Comparison of ENCODE assay signal across 16 cellular contexts in the genomic region with DNA sequence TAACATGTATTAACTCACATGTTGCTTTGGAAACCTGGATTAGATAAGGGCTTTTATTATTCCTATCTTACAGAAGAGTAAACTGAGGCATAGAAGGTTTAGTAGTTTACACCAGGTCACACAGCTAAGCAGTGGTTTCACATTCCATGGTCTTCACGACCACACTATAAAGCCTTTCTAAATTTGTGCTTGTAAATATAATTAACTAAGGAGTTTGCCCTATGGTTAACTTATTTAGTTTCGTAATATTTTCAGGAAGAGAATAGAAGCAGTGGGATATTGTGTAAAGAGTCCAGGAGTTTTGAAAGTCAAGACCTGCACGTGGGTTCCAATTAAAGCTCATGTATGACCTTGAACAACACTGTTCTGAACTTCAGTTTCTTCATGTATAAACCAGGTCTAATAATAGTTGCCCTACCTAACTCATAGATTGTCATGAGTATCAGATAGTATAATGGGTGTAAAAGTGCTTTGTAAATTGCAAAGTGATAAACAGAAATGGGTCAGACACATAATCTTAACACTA. TPM values are rescaled to one million over a fixed set of nuclear protein-coding genes. Genes with fewer than 3 reads are reported as not detected.
DNase-seq lines count a peak whose midpoint lies in the region; ATAC-seq, FAIRE-seq and TF ChIP-seq lines count a peak whose summit lies in the region.
"Had no signal": no experiment of that assay in that cellular context is flagged by ENCODE, and none has a peak within 500 bp of the region (broad histone marks: within the 10 kb centered on the region; RNA-seq: fewer than 3 reads in every experiment).

No MANE protein-coding gene starts in this region.

- H3K9me3 ChIP-seq in A549, result no peaks in the 10 kb centered on the region
- no peaks in the 10 kb centered on the region for H3K9me3 ChIP-seq in PC-9 (ENCODE audit: insufficient read depth, low read depth)
- H3K9me3 ChIP-seq in heart left ventricle, result no peaks in the 10 kb centered on the region
- H3K9me3 ChIP-seq: uterus had no signal

- no peaks in the 10 kb centered on the region for H3K36me3 Mint-ChIP-seq in GM23338 (ENCODE audit: low read depth)

- FAIRE-seq in A549 (lab: Jason Lieb, UNC), result no peak
- FAIRE-seq: islet of Langerhans had no signal

- H3K4me2 ChIP-seq in A549 (peak overlapping the region; percentile 2; the same call in 2 of the 3 replicates), GM23338 (no peak overlapping the region), PC-9 (peak overlapping the region; percentile 50)

- DNase-seq in A549 (ENCODE audit: low read depth in 1 of 2, low spot score in 1 of 2) (no peak), GM23338 (ENCODE audit: low spot score) (no peak), PC-9 (no peak), heart left ventricle (no peak), RPMI8226 (no peak), pons (ENCODE audit: low spot score) (no peak)
- DNase-seq: activated CD4-positive, alpha-beta T cell treated with anti-CD3 and anti-CD28 coated beads, Interleukin-2, amount 10 ng/mL, durations not matched to agents 7 days and 5 days; activated T-cell treated with anti-CD3 and anti-CD28 coated beads, Interleukin-2, amount 50 U/mL, for 72 hours; anterior cingulate cortex; nucleus accumbens; stimulated activated naive CD4-positive, alpha-beta T cell; uterus had no signal

- no peaks in the 10 kb centered on the region for H3K27me3 Mint-ChIP-seq in GM23338 (ENCODE audit: insufficient read depth, low read depth, poor library complexity)
- H3K27me3 Mint-ChIP-seq: activated CD4-positive, alpha-beta T cell treated with anti-CD3 and anti-CD28 coated beads, Interleukin-2, amount 10 ng/mL, durations not matched to agents 7 days and 5 days had no signal

- no peak for TF ChIP-seq RAD21 in A549 (conservative IDR thresholded peaks at IDR 0.05 in 1 of 2, IDR thresholded peaks at IDR 0.05 in 1 of 2)

- no peak for TF ChIP-seq EP300 in A549 (IDR thresholded peaks at IDR 0.05)

- H3K27ac ChIP-seq in A549 (peak overlapping the region in 1 of 2 experiments; percentile 9; a peak in 1 of 6 replicates), GM23338 (ENCODE audit: low read depth) (peak overlapping the region; percentile 2; the same call in 1 of the 2 replicates), PC-9 (peak overlapping the region; percentile 80), heart left ventricle (peak overlapping the region in 11 of 12 donors; percentile 1 to 52 (median 30))
- H3K27ac ChIP-seq: uterus had no signal

- TF ChIP-seq POLR2A in A549 (IDR thresholded peaks at IDR 0.05; ENCODE audit: low read length), result no peak
- TF ChIP-seq POLR2A in heart left ventricle (IDR thresholded peaks at IDR 0.05), result no peak

- H3K4me3 ChIP-seq in A549 (no peak overlapping the region), GM23338 (no peak overlapping the region), PC-9 (no peak overlapping the region), heart left ventricle (no peak overlapping the region)
- H3K4me3 ChIP-seq: skin epidermis, uterus had no signal

- H3F3A ChIP-seq in GM23338 (replicated peaks; ENCODE audit: low read depth) (no peaks in the 10 kb centered on the region), PC-9 (ENCODE audit: insufficient read depth, low read depth) (no peaks in the 10 kb centered on the region)

- no peaks in the 10 kb centered on the region for H3K36me3 ChIP-seq in GM23338 (ENCODE audit: insufficient read depth)
- no peaks in the 10 kb centered on the region for H3K36me3 ChIP-seq in PC-9 (ENCODE audit: low read depth)
- H3K36me3 ChIP-seq in heart left ventricle, result no peaks in the 10 kb centered on the region
- H3K36me3 ChIP-seq: uterus had no signal

- H3K27ac Mint-ChIP-seq in GM23338, result peak overlapping the region; percentile 61

- CTCF ChIA-PET in A549 (lab: Yijun Ruan, JAX), result interaction anchor here (0.9 kb wide), 1 partner anchor 10 kb away, joined by 3 read pairs; no protein-coding TSS in a partner anchor
- CTCF ChIA-PET in PC-9 (lab: Charles Lee), result no interaction called here

- H3K9me2 ChIP-seq in GM23338 (ENCODE audit: insufficient read depth), result no peaks in the 10 kb centered on the region
- H3K9me2 ChIP-seq in PC-9 (ENCODE audit: insufficient read depth), result no peaks in the 10 kb centered on the region

- H2AFZ ChIP-seq in GM23338, result no peak overlapping the region
- H2AFZ ChIP-seq in PC-9, result peak overlapping the region; percentile 54; the same call in 1 of the 2 replicates

- ATAC-seq in A549 (no peak), GM23338 (no peak), heart left ventricle (peak; percentile 45 to 88 (median 77)), GM19328 (IDR thresholded peaks at IDR 0.05; ENCODE audit: unreplicated experiment) (no peak), GM19395 (IDR thresholded peaks at IDR 0.05; ENCODE audit: unreplicated experiment) (no peak)

- H4K20me1 ChIP-seq in GM23338 (replicated peaks; ENCODE audit: insufficient read depth), result no peaks in the 10 kb centered on the region
- no peaks in the 10 kb centered on the region for H4K20me1 ChIP-seq in PC-9 (ENCODE audit: insufficient read depth)

- H3K4me3 Mint-ChIP-seq in GM23338, result no peak overlapping the region
- H3K4me3 Mint-ChIP-seq: activated CD4-positive, alpha-beta T cell treated with anti-CD3 and anti-CD28 coated beads, Interleukin-2, amount 10 ng/mL, durations not matched to agents 7 days and 5 days had no signal

- BruUV-seq in PC-9 (replicated peaks; lab: Mats Ljungman, UMichigan), result no TSS peak

- peaks cover 24% of the 10 kb centered on the region for H3K4me1 Mint-ChIP-seq in GM23338

- intact Hi-C loops in PC-9 (cut with micrococcal nuclease; ENCODE audit: unreplicated experiment), result loop anchor here (5.0 kb wide), 1 partner anchor 42 kb away; no protein-coding TSS in a partner anchor
- intact Hi-C loops in heart left ventricle (cut with DNase I), result no loop called here

- no peaks in the 10 kb centered on the region for H3K79me2 ChIP-seq in GM23338 (replicated peaks; ENCODE audit: insufficient read depth)
- H3K79me2 ChIP-seq in PC-9 (ENCODE audit: low read depth), result no peaks in the 10 kb centered on the region

- TF ChIP-seq CTCF in A549 (IDR thresholded peaks at IDR 0.05) (no peak), GM23338 (conservative IDR thresholded peaks at IDR 0.05; ENCODE audit: low read depth in 2 of 2) (no peak), PC-9 (conservative IDR thresholded peaks at IDR 0.05) (no peak), heart left ventricle (IDR thresholded peaks at IDR 0.05) (no peak)

- no peaks in the 10 kb centered on the region for H3K27me3 ChIP-seq in GM23338 (ENCODE audit: insufficient read depth)
- no peaks in the 10 kb centered on the region for H3K27me3 ChIP-seq in PC-9 (ENCODE audit: insufficient read depth, low read depth)
- H3K27me3 ChIP-seq in heart left ventricle, result no peaks in the 10 kb centered on the region
- H3K27me3 ChIP-seq: uterus had no signal

- POLR2A ChIA-PET in A549 (lab: Yijun Ruan, JAX) (interaction anchor here (1.0 kb wide), 1 partner anchor 20 kb away, joined by 3 read pairs; a partner anchor contains a TSS), PC-9 (lab: Charles Lee; ENCODE audit: unreplicated experiment) (no interaction called here)

- H3K4me1 ChIP-seq in A549 (peaks cover 34% of the 10 kb centered on the region), GM23338 (ENCODE audit: insufficient read depth) (peaks cover 29% of the 10 kb centered on the region), PC-9 (replicated peaks; ENCODE audit: insufficient read depth) (peaks cover 39% of the 10 kb centered on the region), heart left ventricle (peaks cover 0 to 44% (median 6%) of the 10 kb centered on the region in 12 donors)
- H3K4me1 ChIP-seq: uterus had no signal

- WGBS in A549 (ENCODE audit: missing lambda C conversion rate), result 41% methylated on average over 3 of the region's 3 CpGs
- 36 to 54% (median 42%) methylated on average over 3 of the region's 3 CpGs for WGBS in heart left ventricle, 4 donors

- no peaks in the 10 kb centered on the region; the same call in 2 of the 3 replicates for H3K9me3 Mint-ChIP-seq in GM23338
- H3K9me3 Mint-ChIP-seq: activated T-cell treated with anti-CD3 and anti-CD28 coated beads, Interleukin-2, amount 50 U/mL, for 72 hours had no signal

TF ChIP-seq in A549, 52 proteins besides CTCF, POLR2A, EP300 and RAD21:
- TF ChIP-seq FOXS1 (CRISPR knock-in tag; IDR thresholded peaks at IDR 0.05) (no peak), TP53 (CRISPR knock-in tag; IDR thresholded peaks at IDR 0.05) (no peak)

TF ChIP-seq in GM23338, 12 proteins besides CTCF, POLR2A, EP300 and RAD21 (continues in another document):
- TF ChIP-seq, protein P1, sequence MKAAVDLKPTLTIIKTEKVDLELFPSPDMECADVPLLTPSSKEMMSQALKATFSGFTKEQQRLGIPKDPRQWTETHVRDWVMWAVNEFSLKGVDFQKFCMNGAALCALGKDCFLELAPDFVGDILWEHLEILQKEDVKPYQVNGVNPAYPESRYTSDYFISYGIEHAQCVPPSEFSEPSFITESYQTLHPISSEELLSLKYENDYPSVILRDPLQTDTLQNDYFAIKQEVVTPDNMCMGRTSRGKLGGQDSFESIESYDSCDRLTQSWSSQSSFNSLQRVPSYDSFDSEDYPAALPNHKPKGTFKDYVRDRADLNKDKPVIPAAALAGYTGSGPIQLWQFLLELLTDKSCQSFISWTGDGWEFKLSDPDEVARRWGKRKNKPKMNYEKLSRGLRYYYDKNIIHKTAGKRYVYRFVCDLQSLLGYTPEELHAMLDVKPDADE (IDR thresholded peaks at IDR 0.05), result no peak
- no peak for TF ChIP-seq STAT1 (IDR thresholded peaks at IDR 0.05; ENCODE audit: unreplicated experiment)

RNA-seq across cellular contexts. Expression of a gene that starts 19.5 kb away (rescaled TPM):
- polyA plus RNA-seq in A549 (2011; rRNA removed) (45.5 and 48.9 TPM in 2 replicates), A549 (2017; fragmentation: RNase III; extraction: RNeasy Plus Mini Kit Qiagen cat#74134 plus additional on column Dnase treatment) (17.0 to 19.6 TPM (median 19.5 TPM) in 3 replicates), GM23338 (2016; fragmentation: Nextera tagmentation; extraction: Ambion mirVana) (13.4 and 14.2 TPM in 2 replicates), heart left ventricle (10 to 100 TPM in 1 of 2 donors, 1 to 10 TPM in 1; 4.7 to 12.7 TPM)
- polyA plus RNA-seq in A549 (2012; cell fraction: cytosol; rRNA removed), result 6.8 and 8.2 TPM in 2 replicates
- 9.4 and 10.6 TPM in 2 replicates for polyA plus RNA-seq in A549 (2012; cell fraction: nucleus; rRNA removed)
- polyA minus RNA-seq in A549 (2011; rRNA and poly(A)+ RNA removed), result 24.3 and 37.8 TPM in 2 replicates
- total RNA-seq in GM23338 (2014; rRNA removed; shearing (Covaris generic)), result 21.9 and 25.2 TPM in 2 replicates
- total RNA-seq in PC-9 (2021) (19.2 and 34.7 TPM in 2 replicates), heart left ventricle (10 to 100 TPM; 17.6 to 54.5 (median 29.5) TPM)

Comparison
In these comparisons a context has a peak if more than half of its experiments do, and no peak if none do; other contexts are left out.
1. ATAC-seq: peak in heart left ventricle (4 of 4); none in A549 (0 of 2), GM23338 (single experiment), GM19328 (single experiment) and GM19395 (single experiment).